ENCODE assay signal across 8 cellular contexts in genomic region chr19:48819366-48819816, GRCh38. TPM values are rescaled to one million over a fixed set of nuclear protein-coding genes. Genes with fewer than 3 reads are reported as not detected.
A peak's percentile ranks its signal among the peaks of the same experiment; 100 is the strongest.
DNase-seq lines count a peak whose midpoint lies in the region; ATAC-seq and TF ChIP-seq lines count a peak whose summit lies in the region.

No MANE protein-coding gene starts in this region.

- 45 to 47% methylated on average over 3 to 4 of the region's 4 CpGs for WGBS in gastroesophageal sphincter (ENCODE audit: low coverage in 1 of 2), 2 donors

- no peaks in the 10 kb centered on the region for H3K27me3 ChIP-seq in gastroesophageal sphincter

- no peaks in the 10 kb centered on the region for H3K27me3 Mint-ChIP-seq in activated T-helper 1 cell treated with anti-CD3 and anti-CD28 coated beads, Interleukin-12 subunit alpha, Interleukin-12 subunit beta, Interleukin-2, Interleukin-4 antibody, amounts not matched to agents 30 ng/mL and 10 ng/mL and 1 ng/mL, durations not matched to agents 14 hours and 24 hours and 36 hours (ENCODE audit: insufficient read depth)

- peak; percentile 95 for ATAC-seq in gastroesophageal sphincter
- ATAC-seq in sciatic nerve: peak; percentile 93

- H3K27ac ChIP-seq in RWPE1 (peak overlapping the region; percentile 91), gastroesophageal sphincter (peak overlapping the region in 3 of 4 donors; percentile 61 to 79 (median 66))

- TF ChIP-seq CTCF in RWPE1 (conservative IDR thresholded peaks at IDR 0.05; ENCODE audit: low read depth) (no peak), gastroesophageal sphincter (IDR thresholded peaks at IDR 0.05) (no peak)

- peaks cover 10% of the 10 kb centered on the region for H3K4me1 Mint-ChIP-seq in activated T-helper 1 cell treated with anti-CD3 and anti-CD28 coated beads, Interleukin-12 subunit alpha, Interleukin-12 subunit beta, Interleukin-2, Interleukin-4 antibody, amounts not matched to agents 30 ng/mL and 10 ng/mL and 1 ng/mL, durations not matched to agents 14 hours and 24 hours and 36 hours (ENCODE audit: low read depth)

- H3K36me3 ChIP-seq in gastroesophageal sphincter: no peaks in the 10 kb centered on the region

- H3K4me1 ChIP-seq in gastroesophageal sphincter: peaks cover 0 to 32% (median 9%) of the 10 kb centered on the region in 3 donors

- peak; percentile 77 for DNase-seq in EL
- peak; percentile 74 for DNase-seq in RWPE1 (ENCODE audit: low spot score)
- peak; percentile 86 for DNase-seq in sciatic nerve (ENCODE audit: low spot score)
- DNase-seq in activated T-helper 1 cell treated with anti-CD3 and anti-CD28 coated beads, Interleukin-12 subunit alpha, Interleukin-12 subunit beta, Interleukin-2, Interleukin-4 antibody, amounts not matched to agents 30 ng/mL and 10 ng/mL and 1 ng/mL, durations not matched to agents 14 hours and 24 hours and 36 hours (ENCODE audit: low spot score): no peak
- no peak for DNase-seq in effector CD4-positive, alpha-beta T cell
- DNase-seq in NCI-H1930 (lab: John Stamatoyannopoulos, UW): no peak
- DNase-seq in RKO (ENCODE audit: low spot score): no peak

- POLR2A ChIA-PET in RWPE1 (lab: Yijun Ruan, JAX; ENCODE audit: low non-redundant PET): no interaction called here

- no peak for TF ChIP-seq EP300 in gastroesophageal sphincter (IDR thresholded peaks at IDR 0.05)

- intact Hi-C loops in sciatic nerve (cut with DNase I): no loop called here
- intact Hi-C loops in activated T-helper 1 cell treated with anti-CD3 and anti-CD28 coated beads, Interleukin-12 subunit alpha, Interleukin-12 subunit beta, Interleukin-2, Interleukin-4 antibody, amounts not matched to agents 30 ng/mL and 10 ng/mL and 1 ng/mL, durations not matched to agents 14 hours and 24 hours and 36 hours (cut with micrococcal nuclease): no loop called here

- H3K27ac Mint-ChIP-seq in activated T-helper 1 cell treated with anti-CD3 and anti-CD28 coated beads, Interleukin-12 subunit alpha, Interleukin-12 subunit beta, Interleukin-2, Interleukin-4 antibody, amounts not matched to agents 30 ng/mL and 10 ng/mL and 1 ng/mL, durations not matched to agents 14 hours and 24 hours and 36 hours: no peak overlapping the region

- H3K4me3 Mint-ChIP-seq in activated T-helper 1 cell treated with anti-CD3 and anti-CD28 coated beads, Interleukin-12 subunit alpha, Interleukin-12 subunit beta, Interleukin-2, Interleukin-4 antibody, amounts not matched to agents 30 ng/mL and 10 ng/mL and 1 ng/mL, durations not matched to agents 14 hours and 24 hours and 36 hours: no peak overlapping the region

- H3K9me3 ChIP-seq in gastroesophageal sphincter: no peaks in the 10 kb centered on the region

- CTCF ChIA-PET in RWPE1 (lab: Yijun Ruan, JAX): interaction anchor here (0.6 kb wide), 2 partner anchors 8 to 438 kb away, joined by 3 read pairs; partner anchors contain the start of gene BCAT2

- no peaks in the 10 kb centered on the region for H3K36me3 Mint-ChIP-seq in activated T-helper 1 cell treated with anti-CD3 and anti-CD28 coated beads, Interleukin-12 subunit alpha, Interleukin-12 subunit beta, Interleukin-2, Interleukin-4 antibody, amounts not matched to agents 30 ng/mL and 10 ng/mL and 1 ng/mL, durations not matched to agents 14 hours and 24 hours and 36 hours (ENCODE audit: low read depth)

- TF ChIP-seq POLR2A in gastroesophageal sphincter (IDR thresholded peaks at IDR 0.05): no peak

- H3K9me3 Mint-ChIP-seq in activated T-helper 1 cell treated with anti-CD3 and anti-CD28 coated beads, Interleukin-12 subunit alpha, Interleukin-12 subunit beta, Interleukin-2, Interleukin-4 antibody, amounts not matched to agents 30 ng/mL and 10 ng/mL and 1 ng/mL, durations not matched to agents 14 hours and 24 hours and 36 hours: no peaks in the 10 kb centered on the region

- no peak overlapping the region for H3K4me3 ChIP-seq in gastroesophageal sphincter

RNA-seq across cellular contexts. Expression of gene BCAT2, which starts 8.6 kb away (rescaled TPM):
- total RNA-seq in gastroesophageal sphincter (10 to 100 TPM; 46.6 to 77.8 (median 57.8) TPM), sciatic nerve (38.0 TPM)
- total RNA-seq in activated T-helper 1 cell treated with anti-CD3 and anti-CD28 coated beads, Interleukin-12 subunit alpha, Interleukin-12 subunit beta, Interleukin-2, Interleukin-4 antibody, amounts not matched to agents 30 ng/mL and 10 ng/mL and 1 ng/mL, durations not matched to agents 14 hours and 24 hours and 36 hours: 93.3 and 93.6 TPM in 2 replicates

RNA-seq across cellular contexts. Expression of gene HSD17B14, which starts 16.9 kb away (rescaled TPM):
- total RNA-seq in gastroesophageal sphincter (10 to 100 TPM in 2 of 4 donors, 1 to 10 TPM in 2; 5.3 to 12.5 (median 8.2) TPM), sciatic nerve (22.2 TPM)
- total RNA-seq in activated T-helper 1 cell treated with anti-CD3 and anti-CD28 coated beads, Interleukin-12 subunit alpha, Interleukin-12 subunit beta, Interleukin-2, Interleukin-4 antibody, amounts not matched to agents 30 ng/mL and 10 ng/mL and 1 ng/mL, durations not matched to agents 14 hours and 24 hours and 36 hours: 0.57 and 0.64 TPM in 2 replicates

RNA-seq across cellular contexts. Expression of gene PLEKHA4, which starts 49.0 kb away (rescaled TPM):
- total RNA-seq in gastroesophageal sphincter (10 to 100 TPM; 11.4 to 29.2 (median 18.1) TPM), sciatic nerve (519 TPM)
- total RNA-seq in activated T-helper 1 cell treated with anti-CD3 and anti-CD28 coated beads, Interleukin-12 subunit alpha, Interleukin-12 subunit beta, Interleukin-2, Interleukin-4 antibody, amounts not matched to agents 30 ng/mL and 10 ng/mL and 1 ng/mL, durations not matched to agents 14 hours and 24 hours and 36 hours: 1.4 and 1.9 TPM in 2 replicates

RNA-seq across cellular contexts. Expression of gene PPP1R15A, which starts 52.8 kb away (rescaled TPM):
- total RNA-seq in gastroesophageal sphincter: 10 to 100 TPM; 53.9 to 70.0 (median 60.9) TPM
- total RNA-seq in sciatic nerve: 95.8 TPM
- total RNA-seq in activated T-helper 1 cell treated with anti-CD3 and anti-CD28 coated beads, Interleukin-12 subunit alpha, Interleukin-12 subunit beta, Interleukin-2, Interleukin-4 antibody, amounts not matched to agents 30 ng/mL and 10 ng/mL and 1 ng/mL, durations not matched to agents 14 hours and 24 hours and 36 hours: 53.1 and 53.7 TPM in 2 replicates

Comparison
In these comparisons a context has a peak if more than half of its experiments do, and no peak if none do; other contexts are left out.
1. DNase-seq: peak in EL (single experiment), RWPE1 (single experiment) and sciatic nerve (single experiment); none in activated T-helper 1 cell treated with anti-CD3 and anti-CD28 coated beads, Interleukin-12 subunit alpha, Interleukin-12 subunit beta, Interleukin-2, Interleukin-4 antibody, amounts not matched to agents 30 ng/mL and 10 ng/mL and 1 ng/mL, durations not matched to agents 14 hours and 24 hours and 36 hours (single experiment), effector CD4-positive, alpha-beta T cell (single experiment), NCI-H1930 (0 of 2) and RKO (single experiment).
2. RNA of gene PLEKHA4, which starts 49.0 kb away (total RNA-seq): 519 TPM in sciatic nerve (single experiment); 11.4 to 29.2 TPM in gastroesophageal sphincter and 1.4 to 1.9 TPM in activated T-helper 1 cell treated with anti-CD3 and anti-CD28 coated beads, Interleukin-12 subunit alpha, Interleukin-12 subunit beta, Interleukin-2, Interleukin-4 antibody, amounts not matched to agents 30 ng/mL and 10 ng/mL and 1 ng/mL, durations not matched to agents 14 hours and 24 hours and 36 hours; every median in the first group is over 10 times any median in the second.